16 cellular contexts compared by ENCODE assay signal in the genomic region with DNA sequence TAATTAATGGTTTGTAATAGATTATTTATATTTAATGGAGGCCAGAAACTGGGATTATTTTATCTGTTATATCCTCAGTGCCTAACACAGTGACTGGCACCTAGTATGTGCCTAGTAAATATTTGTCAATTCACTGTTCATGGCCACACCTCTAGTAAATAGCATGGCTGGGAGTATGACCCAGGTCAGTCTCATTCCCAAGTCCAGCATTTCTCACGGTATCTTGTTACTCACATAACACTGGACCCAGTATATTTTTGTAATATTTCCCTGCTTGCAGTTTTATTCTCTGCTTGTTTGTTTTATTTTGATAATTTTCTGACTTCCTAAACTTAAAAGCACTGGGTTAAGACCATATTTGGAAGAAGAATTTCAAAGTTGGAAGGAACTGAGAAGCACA.
"Had no signal": no experiment of that assay in that cellular context is flagged by ENCODE, and none has a peak within 500 bp of the region (broad histone marks: within the 10 kb centered on the region; RNA-seq: fewer than 3 reads in every experiment).

No MANE protein-coding gene starts in this region.

- H3K9me3 ChIP-seq: thyroid gland, uterus had no signal

- DNase-seq: activated CD4-positive, alpha-beta T cell treated with anti-CD3 and anti-CD28 coated beads for 1 hour; activated CD4-positive, alpha-beta T cell treated with anti-CD3 and anti-CD28 coated beads, Interleukin-2, amount 50 U/mL, for 48 hours; activated CD8-positive, alpha-beta memory T cell treated with anti-CD3 and anti-CD28 coated beads, Interleukin-2, amount 10 ng/mL, durations not matched to agents 7 days and 5 days; activated effector memory CD4-positive, alpha-beta T cell treated with anti-CD3 and anti-CD28 coated beads, Interleukin-2, amount 50 U/mL, for 16 hours; activated T-cell treated with anti-CD3 and anti-CD28 coated beads, Interleukin-2, amount 50 U/mL, for 24 hours; effector memory CD4-positive, alpha-beta T cell; hypothalamus; ovary; T-helper 9 cell; thyroid gland; uterus had no signal

- ATAC-seq: activated CD8-positive, alpha-beta memory T cell treated with anti-CD3 and anti-CD28 coated beads, Interleukin-2, amount 10 ng/mL, durations not matched to agents 7 days and 5 days; activated naive CD4-positive, alpha-beta T cell treated with anti-CD3 and anti-CD28 coated beads, Interleukin-2, amount 50 U/mL, for 72 hours had no signal

- H3K4me3 ChIP-seq: cardiac muscle cell, coronary artery, ovary, skin epidermis, thyroid gland, uterus had no signal

- H3K36me3 ChIP-seq: cardiac muscle cell, ovary, uterus had no signal

- H3K27ac ChIP-seq: cardiac muscle cell, coronary artery, epithelial cell of prostate, ovary, thyroid gland had no signal

- H3K4me1 ChIP-seq: uterus had no signal

- H3K27me3 ChIP-seq: cardiac muscle cell, ovary, thyroid gland, uterus had no signal
